ENCODE assay signal across 8 cellular contexts in genomic region chr11:119316017-119316728, GRCh38. TPM values are rescaled to one million over a fixed set of nuclear protein-coding genes. Genes with fewer than 3 reads are reported as not detected.
DNase-seq lines count a peak whose midpoint lies in the region; ATAC-seq and TF ChIP-seq lines count a peak whose summit lies in the region.

No MANE protein-coding gene starts in this region.

- TF ChIP-seq POLR2A in right lobe of liver (IDR thresholded peaks at IDR 0.05) (no peak), suprapubic skin (IDR thresholded peaks at IDR 0.05) (no peak)

- whole genome bisulfite sequencing in right lobe of liver (ENCODE audit: insufficient coverage, low coverage, low lambda C conversion rate, missing lambda C conversion rate), result 7% methylated on average over 6 of the region's 46 CpGs
- 0% methylated on average over 26 of the region's 46 CpGs for WGBS in suprapubic skin

- H3K4me3 ChIP-seq in GM12875 (ENCODE audit: low read depth, low read length) (peak overlapping the region; percentile 13), right lobe of liver (peak overlapping the region; percentile 32 to 42 (median 35)), suprapubic skin (peak overlapping the region; percentile 53)

- DNase-seq in NCI-H2196 treated with DMSO at 0.1 percent for 48 hours (lab: John Stamatoyannopoulos, UW; ENCODE audit: unreplicated experiment), result peak; percentile 54
- peak in 56 of 61 donors; percentile 41 to 88 (median 75) for DNase-seq in caudate nucleus (lab: John Stamatoyannopoulos, UW)
- DNase-seq in right lobe of liver, result peak in 2 of 3 donors; percentile 36 to 62
- peak; percentile 67 to 79 for DNase-seq in suprapubic skin (ENCODE audit: low spot score in 2 of 2)
- DNase-seq in mucosa of gallbladder (ENCODE audit: low spot score), result no peak
- DNase-seq in A172 (ENCODE audit: low spot score), result no peak

- TF ChIP-seq CTCF in GM12875 (IDR thresholded peaks at IDR 0.05; ENCODE audit: borderline replicate concordance, insufficient read depth, low read depth, low read length), result no peak
- TF ChIP-seq CTCF in right lobe of liver (IDR thresholded peaks at IDR 0.05), result no peak
- TF ChIP-seq CTCF in suprapubic skin (IDR thresholded peaks at IDR 0.05), result no peak

- H3K27me3 ChIP-seq in right lobe of liver (peaks cover 0 to 4% of the 10 kb centered on the region in 2 donors), suprapubic skin (peaks cover 37% of the 10 kb centered on the region)

- intact Hi-C loops in right lobe of liver (cut with DNase I), result no loop called here

- H3K27ac ChIP-seq in caudate nucleus (ENCODE audit: low read depth, low read length), result peak overlapping the region; percentile 82
- peak overlapping the region; percentile 15 to 63 (median 43) for H3K27ac ChIP-seq in right lobe of liver
- peak overlapping the region; percentile 82 for H3K27ac ChIP-seq in suprapubic skin

- H3K36me3 ChIP-seq in right lobe of liver (no peaks in the 10 kb centered on the region), suprapubic skin (no peaks in the 10 kb centered on the region)

- ATAC-seq in right lobe of liver (no peak), GM18868 (IDR thresholded peaks at IDR 0.05; ENCODE audit: unreplicated experiment) (no peak)

- no peaks in the 10 kb centered on the region for H3K9me3 ChIP-seq in right lobe of liver
- no peaks in the 10 kb centered on the region for H3K9me3 ChIP-seq in suprapubic skin

- no peak for TF ChIP-seq EP300 in suprapubic skin (IDR thresholded peaks at IDR 0.05)

- H3K4me1 ChIP-seq in right lobe of liver (peaks cover 0 to 21% (median 1%) of the 10 kb centered on the region in 4 donors), suprapubic skin (peaks cover 59% of the 10 kb centered on the region)

RNA-seq across cellular contexts. Expression of gene MCAM, which starts 0.8 kb away (rescaled TPM):
- total RNA-seq in right lobe of liver (10 to 100 TPM in 4 of 6 experiments, 1 to 10 TPM in 2; 1.8 to 28.7 (median 12.5) TPM), suprapubic skin (100 to 1,000 TPM; 104 to 163 (median 124) TPM), mucosa of gallbladder (130 TPM)
- total RNA-seq in A172 (2014; rRNA removed; shearing (Covaris generic)), result 25.4 and 42.9 TPM in 2 replicates

RNA-seq across cellular contexts. Expression of gene RNF26, which starts 18.2 kb away (rescaled TPM):
- total RNA-seq in right lobe of liver (10 to 100 TPM; 12.9 to 18.1 (median 15.1) TPM), suprapubic skin (10 to 100 TPM; 13.3 to 21.4 (median 15.4) TPM), mucosa of gallbladder (36.4 TPM)
- 3.9 and 5.0 TPM in 2 replicates for total RNA-seq in A172 (2014; rRNA removed; shearing (Covaris generic))

RNA-seq across cellular contexts. Expression of gene C1QTNF5, which starts 24.5 kb away (rescaled TPM):
- total RNA-seq in right lobe of liver (1 to 10 TPM; 2.8 to 6.3 (median 4.8) TPM), suprapubic skin (1 to 10 TPM; 3.7 to 9.8 (median 4.9) TPM), mucosa of gallbladder (32.9 TPM)
- total RNA-seq in A172 (2014; rRNA removed; shearing (Covaris generic)), result not detected in 2 replicates

RNA-seq across cellular contexts. Expression of gene MFRP, which starts 30.3 kb away (rescaled TPM):
- total RNA-seq in right lobe of liver, result not detected
- total RNA-seq in suprapubic skin, result under 1 TPM in 1 of 4 donors, not detected in 3; 0.11 TPM
- total RNA-seq in mucosa of gallbladder, result not detected
- not detected in 2 replicates for total RNA-seq in A172 (2014; rRNA removed; shearing (Covaris generic))

Comparison
In these comparisons a context has a peak if more than half of its experiments do, and no peak if none do; other contexts are left out.
1. DNase-seq: peak in NCI-H2196 treated with DMSO at 0.1 percent for 48 hours (single experiment), caudate nucleus (56 of 61), right lobe of liver (2 of 3) and suprapubic skin (2 of 2); none in mucosa of gallbladder (single experiment) and A172 (single experiment).
2. Peak in every context shown above with its lines, with median percentiles within 50 percentile points of each other: H3K4me3 ChIP-seq and H3K27ac ChIP-seq.